Comparison of ENCODE assay signal across 8 cellular contexts in the genomic region with DNA sequence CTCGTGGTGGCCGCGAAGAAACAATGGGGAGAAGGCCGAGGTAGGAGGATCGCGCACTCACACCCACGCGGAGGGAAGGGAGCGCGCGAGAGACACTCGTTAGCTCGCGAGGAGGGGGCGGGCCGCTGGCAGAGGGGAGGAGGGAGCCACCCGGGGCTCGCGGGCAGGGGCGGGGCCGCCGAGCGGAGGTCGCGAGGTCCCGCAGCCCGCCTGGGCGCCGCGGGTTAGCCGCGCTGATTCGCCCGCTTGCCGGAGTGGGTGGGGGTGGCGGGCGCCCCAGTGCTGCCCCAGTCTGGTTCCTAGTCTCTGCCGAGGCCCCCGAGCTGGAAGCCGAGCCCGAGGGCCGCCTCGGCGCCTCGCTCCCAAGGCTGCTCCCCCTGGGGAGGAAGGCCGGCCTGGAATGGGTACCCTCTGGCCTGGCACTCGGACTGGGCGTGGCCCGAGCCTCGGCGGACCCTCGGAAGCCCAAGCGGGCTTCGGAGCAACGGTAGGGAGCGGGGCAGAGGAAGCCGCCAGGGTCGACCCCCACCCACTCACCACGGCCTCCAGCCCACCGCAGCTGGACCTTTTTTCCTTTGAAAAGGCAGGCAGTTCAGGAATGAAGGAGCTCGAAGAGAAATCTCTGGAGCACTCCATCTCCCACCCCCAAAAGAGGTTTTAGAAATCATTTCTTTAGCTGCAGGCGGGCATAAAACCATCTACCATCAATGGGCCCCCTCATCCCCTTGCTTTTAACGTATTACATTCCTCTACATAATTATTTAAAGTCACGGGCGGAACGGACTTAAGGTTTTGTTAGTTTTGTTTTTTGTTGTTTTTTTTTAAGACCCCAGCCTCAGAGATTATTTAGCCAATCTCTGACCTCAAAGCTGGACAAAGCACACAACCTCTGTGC. TPM values are rescaled to one million over a fixed set of nuclear protein-coding genes. Genes with fewer than 3 reads are reported as not detected.
DNase-seq lines count a peak whose midpoint lies in the region; ATAC-seq and TF ChIP-seq lines count a peak whose summit lies in the region.

No MANE protein-coding gene starts in this region.

- TF ChIP-seq CTCF in HEK293 (tag by site-specific recombination; IDR thresholded peaks at IDR 0.05), result no peak

- H3K4me1 Mint-ChIP-seq in T-helper 17 cell, result peaks cover 23% of the 10 kb centered on the region

- H3K36me3 Mint-ChIP-seq in T-helper 17 cell (ENCODE audit: low read depth), result peaks cover 3% of the 10 kb centered on the region

- DNase-seq in GM03348 (ENCODE audit: low spot score), result peak; percentile 97
- DNase-seq in NCI-H1048 (lab: John Stamatoyannopoulos, UW), result peak; percentile 59
- DNase-seq in T-helper 17 cell, result peak; percentile 83 to 88 (median 86)
- DNase-seq in amygdala (lab: John Stamatoyannopoulos, UW), result peak in 53 of 56 donors; percentile 27 to 89 (median 76)
- peak; percentile 88 to 96 (median 95) for DNase-seq in right cardiac atrium
- peak; percentile 62 for DNase-seq in pulmonary artery endothelial cell (ENCODE audit: low read depth, low spot score)

- H3K9me3 ChIP-seq in HEK293 (ENCODE audit: control insufficient read depth, insufficient read depth, low read depth, low read length), result no peaks in the 10 kb centered on the region
- no peaks in the 10 kb centered on the region for H3K9me3 ChIP-seq in T-helper 17 cell (ENCODE audit: control insufficient read depth, low read length, poor library complexity, severe bottlenecking)
- H3K9me3 ChIP-seq in right cardiac atrium (ENCODE audit: control insufficient read depth, low read length), result no peaks in the 10 kb centered on the region

- peak overlapping the region; percentile 63 for H3K27ac Mint-ChIP-seq in T-helper 17 cell

- H3K4me3 Mint-ChIP-seq in T-helper 17 cell, result no peak overlapping the region

- intact Hi-C loops in right cardiac atrium (cut with DNase I), result no loop called here

- POLR2A ChIA-PET in HEK293 (lab: Yijun Ruan, JAX), result interaction anchor here (0.6 to 2.6 kb wide), 13 partner anchors 14 to 1284 kb away, joined by 3 to 22 read pairs (median 4); partner anchors contain the start of genes CC2D1B, ORC1, PRPF38A and SHISAL2A

- no peaks in the 10 kb centered on the region for H3K27me3 ChIP-seq in right cardiac atrium (ENCODE audit: control insufficient read depth, insufficient read depth)

- ATAC-seq in T-helper 17 cell (peak; percentile 84), right cardiac atrium (peak; percentile 95 to 96)

- CTCF ChIA-PET in HEK293 (lab: Yijun Ruan, JAX), result interaction anchor here (0.6 to 1.1 kb wide), 3 partner anchors 88 to 150 kb away, joined by 3 to 4 read pairs (median 3); no protein-coding TSS in a partner anchor

- 2% methylated on average over 66 of the region's 66 CpGs for WGBS in right cardiac atrium
- 2% methylated on average over 65 of the region's 66 CpGs for WGBS in urinary bladder

- peak overlapping the region; percentile 86 for H3K27ac ChIP-seq in HEK293 (ENCODE audit: extremely low read depth, low read depth, low read length)
- peak overlapping the region; percentile 13 for H3K27ac ChIP-seq in right cardiac atrium (ENCODE audit: low read length)
- H3K27ac ChIP-seq in urinary bladder (ENCODE audit: low read depth), result peak overlapping the region; percentile 90

- H3K4me1 ChIP-seq in HEK293 (ENCODE audit: control insufficient read depth, insufficient read depth, low read length), result peaks cover 18% of the 10 kb centered on the region
- H3K4me1 ChIP-seq in right cardiac atrium (ENCODE audit: control insufficient read depth, insufficient read depth, low read length), result no peaks in the 10 kb centered on the region
- peaks cover 2% of the 10 kb centered on the region for H3K4me1 ChIP-seq in urinary bladder (ENCODE audit: insufficient read depth)

- H3K36me3 ChIP-seq in HEK293 (ENCODE audit: control insufficient read depth in 2 of 2, insufficient read depth in 1 of 2, low read length in 2 of 2) (no peaks in the 10 kb centered on the region), urinary bladder (ENCODE audit: insufficient read depth) (no peaks in the 10 kb centered on the region)

- H3K4me3 ChIP-seq in HEK293 (ENCODE audit: low read depth, low read length), result peak overlapping the region; percentile 68
- peak overlapping the region; percentile 83 for H3K4me3 ChIP-seq in right cardiac atrium (ENCODE audit: low read length)
- peak overlapping the region; percentile 90 for H3K4me3 ChIP-seq in urinary bladder (ENCODE audit: low read depth, low read length)

- H3K27me3 Mint-ChIP-seq in T-helper 17 cell, result peaks cover 3% of the 10 kb centered on the region

TF ChIP-seq in HEK293, 187 proteins besides CTCF, POLR2A, EP300 and RAD21 (continues in another document):
- TF ChIP-seq ZNF530 (tag by site-specific recombination; IDR thresholded peaks at IDR 0.05; ENCODE audit: low read depth) (no peak), ZNF561 (tag by site-specific recombination; IDR thresholded peaks at IDR 0.05; ENCODE audit: borderline replicate concordance) (peak; percentile 53; the same call in 1 of the 2 replicates), ZNF549 (tag by site-specific recombination; IDR thresholded peaks at IDR 0.05) (no peak), ZFHX2 (tag by site-specific recombination; conservative IDR thresholded peaks at IDR 0.05) (no peak; the same call in none of the 2 replicates), BCL6B (tag by site-specific recombination; IDR thresholded peaks at IDR 0.05) (no peak), ZIC2 (tag by site-specific recombination; IDR thresholded peaks at IDR 0.05) (no peak; the same call in 1 of the 2 replicates), ZNF175 (tag by site-specific recombination; IDR thresholded peaks at IDR 0.05) (no peak), ZNF701 (tag by site-specific recombination; IDR thresholded peaks at IDR 0.05) (no peak), REPIN1 (tag by site-specific recombination; IDR thresholded peaks at IDR 0.05; ENCODE audit: low read depth) (no peak), ZNF777 (tag by site-specific recombination; IDR thresholded peaks at IDR 0.05; ENCODE audit: borderline replicate concordance) (0 out of 2 replicates have a peak, but pooled peaks have one; percentile 10), ZNF843 (tag by site-specific recombination; IDR thresholded peaks at IDR 0.05) (no peak), ZNF311 (tag by site-specific recombination; IDR thresholded peaks at IDR 0.05; ENCODE audit: borderline replicate concordance) (no peak), ZNF624 (tag by site-specific recombination; IDR thresholded peaks at IDR 0.05) (no peak), ZNF140 (tag by site-specific recombination; IDR thresholded peaks at IDR 0.05) (no peak), GFI1B (tag by site-specific recombination; IDR thresholded peaks at IDR 0.05) (no peak), MEIS1 (CRISPR knock-in tag; IDR thresholded peaks at IDR 0.05; ENCODE audit: borderline replicate concordance) (no peak), ZNF426 (tag by site-specific recombination; IDR thresholded peaks at IDR 0.05) (no peak), ZNF548 (tag by site-specific recombination; IDR thresholded peaks at IDR 0.05) (no peak)
- TF ChIP-seq, protein P1, sequence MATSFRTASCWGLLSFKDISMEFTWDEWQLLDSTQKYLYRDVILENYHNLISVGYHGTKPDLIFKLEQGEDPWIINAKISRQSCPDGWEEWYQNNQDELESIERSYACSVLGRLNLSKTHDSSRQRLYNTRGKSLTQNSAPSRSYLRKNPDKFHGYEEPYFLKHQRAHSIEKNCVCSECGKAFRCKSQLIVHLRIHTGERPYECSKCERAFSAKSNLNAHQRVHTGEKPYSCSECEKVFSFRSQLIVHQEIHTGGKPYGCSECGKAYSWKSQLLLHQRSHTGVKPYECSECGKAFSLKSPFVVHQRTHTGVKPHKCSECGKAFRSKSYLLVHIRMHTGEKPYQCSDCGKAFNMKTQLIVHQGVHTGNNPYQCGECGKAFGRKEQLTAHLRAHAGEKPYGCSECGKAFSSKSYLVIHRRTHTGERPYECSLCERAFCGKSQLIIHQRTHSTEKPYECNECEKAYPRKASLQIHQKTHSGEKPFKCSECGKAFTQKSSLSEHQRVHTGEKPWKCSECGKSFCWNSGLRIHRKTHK (tag by site-specific recombination; IDR thresholded peaks at IDR 0.05), result no peak
- TF ChIP-seq, protein P2, sequence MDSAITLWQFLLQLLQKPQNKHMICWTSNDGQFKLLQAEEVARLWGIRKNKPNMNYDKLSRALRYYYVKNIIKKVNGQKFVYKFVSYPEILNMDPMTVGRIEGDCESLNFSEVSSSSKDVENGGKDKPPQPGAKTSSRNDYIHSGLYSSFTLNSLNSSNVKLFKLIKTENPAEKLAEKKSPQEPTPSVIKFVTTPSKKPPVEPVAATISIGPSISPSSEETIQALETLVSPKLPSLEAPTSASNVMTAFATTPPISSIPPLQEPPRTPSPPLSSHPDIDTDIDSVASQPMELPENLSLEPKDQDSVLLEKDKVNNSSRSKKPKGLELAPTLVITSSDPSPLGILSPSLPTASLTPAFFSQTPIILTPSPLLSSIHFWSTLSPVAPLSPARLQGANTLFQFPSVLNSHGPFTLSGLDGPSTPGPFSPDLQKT (IDR thresholded peaks at IDR 0.05; ENCODE audit: borderline replicate concordance, low read depth, low read length), result no peak

RNA-seq across cellular contexts. Expression of gene TUT4, which starts 0.7 kb away (rescaled TPM):
- total RNA-seq in T-helper 17 cell (100 to 1,000 TPM; 125 to 136 TPM), right cardiac atrium (10 to 100 TPM; 36.1 to 41.1 (median 38.8) TPM), pulmonary artery endothelial cell (16.0 and 18.4 TPM in 2 replicates), urinary bladder (145 TPM)
- polyA plus RNA-seq in right cardiac atrium (20.4 TPM), urinary bladder (27.0 TPM)

RNA-seq across cellular contexts. Expression of gene GPX7, which starts 48.6 kb away (rescaled TPM):
- total RNA-seq in T-helper 17 cell (10 to 100 TPM; 13.4 to 13.9 TPM), right cardiac atrium (10 to 100 TPM in 2 of 4 donors, 1 to 10 TPM in 2; 9.4 to 13.9 (median 10.8) TPM), pulmonary artery endothelial cell (11.5 and 16.9 TPM in 2 replicates), urinary bladder (55.4 TPM)
- polyA plus RNA-seq in right cardiac atrium (13.6 TPM), urinary bladder (19.5 TPM)

Comparison
In these comparisons a context has a peak if more than half of its experiments do, and no peak if none do; other contexts are left out.
1. Peak in every context shown above with its lines: DNase-seq, ATAC-seq, H3K4me3 ChIP-seq and H3K27ac ChIP-seq.
2. H3K27ac ChIP-seq: peak in every context shown above with its lines; median percentile 90 in urinary bladder; 86 in HEK293; 13 in right cardiac atrium.